Comparison of ENCODE assay signal across 16 cellular contexts in the genomic region with DNA sequence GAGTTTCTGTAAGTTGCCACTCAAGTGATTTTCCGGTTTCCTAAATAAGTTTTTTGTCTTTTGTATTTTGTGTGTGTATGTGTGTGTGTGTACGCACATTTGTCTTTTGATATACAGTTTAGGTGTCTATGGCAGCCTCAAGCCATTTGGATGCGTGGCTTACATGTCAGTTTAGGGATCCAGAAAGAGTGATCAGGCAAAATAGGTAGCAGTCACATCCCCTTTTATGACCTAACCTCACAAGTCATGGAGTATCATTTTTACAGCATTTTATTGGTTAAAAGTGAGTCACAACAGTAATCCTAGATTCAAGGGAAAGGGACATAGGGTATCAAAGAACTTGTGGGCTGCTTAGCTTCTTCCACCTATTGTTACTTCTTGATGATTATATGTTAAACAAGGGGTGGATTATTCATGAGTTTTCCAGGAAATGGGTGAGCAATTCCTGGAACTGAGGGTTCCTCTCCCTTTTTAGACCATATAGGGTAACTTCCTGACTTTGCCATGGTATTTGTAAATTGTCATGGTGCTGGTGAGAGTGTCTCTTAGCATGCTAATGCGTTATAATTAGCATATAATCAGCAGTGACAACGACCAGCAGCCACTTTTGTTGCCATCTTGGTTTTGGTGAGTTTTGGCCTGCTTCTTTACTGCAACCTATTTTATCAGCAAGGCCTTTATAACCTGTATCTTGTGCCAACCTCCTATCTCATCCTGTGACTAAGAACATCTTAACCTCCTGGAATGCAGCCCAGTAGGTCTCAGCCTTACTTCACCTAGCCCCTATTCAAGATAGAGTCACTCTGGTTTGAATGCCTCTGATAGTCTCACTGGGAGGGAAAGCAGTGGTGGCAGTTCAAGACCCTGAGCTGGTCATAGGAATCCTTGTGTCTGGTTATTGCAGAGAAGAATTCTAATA. TPM values are rescaled to one million over a fixed set of nuclear protein-coding genes. Genes with fewer than 3 reads are reported as not detected.
A peak's percentile ranks its signal among the peaks of the same experiment; 100 is the strongest.
DNase-seq lines count a peak whose midpoint lies in the region; ATAC-seq and TF ChIP-seq lines count a peak whose summit lies in the region.
"Had no signal": no experiment of that assay in that cellular context is flagged by ENCODE, and none has a peak within 500 bp of the region (broad histone marks: within the 10 kb centered on the region; RNA-seq: fewer than 3 reads in every experiment).

No MANE protein-coding gene starts in this region.

- H3K36me3 Mint-ChIP-seq in glutamatergic neuron (ENCODE audit: unreplicated experiment): no peaks in the 10 kb centered on the region

- POLR2A ChIA-PET in PC-9 (lab: Charles Lee; ENCODE audit: unreplicated experiment): interaction anchor here (0.5 to 0.6 kb wide), 2 partner anchors 9 to 21 kb away, joined by 3 read pairs; a partner anchor contains a TSS

- H3K4me1 ChIP-seq in PC-9 (replicated peaks; ENCODE audit: insufficient read depth) (peaks cover 38% of the 10 kb centered on the region), mucosa of descending colon (ENCODE audit: low read depth) (no peaks in the 10 kb centered on the region)
- H3K4me1 ChIP-seq: ascending aorta, lower lobe of right lung had no signal

- no peaks in the 10 kb centered on the region for H3K4me1 Mint-ChIP-seq in glutamatergic neuron (ENCODE audit: low read depth, unreplicated experiment)
- H3K4me1 Mint-ChIP-seq: neural crest cell had no signal

- no TSS peak for BruUV-seq in PC-9 (replicated peaks; lab: Mats Ljungman, UMichigan)

- peak overlapping the region; percentile 21; the same call in 1 of the 2 replicates for H3K27ac ChIP-seq in PC-9
- H3K27ac ChIP-seq: ascending aorta, lower lobe of right lung had no signal

- H3K4me2 ChIP-seq in PC-9: 0 out of 2 replicates have a peak overlapping the region, but pooled peaks have one; percentile 1

- peaks cover 20% of the 10 kb centered on the region; the same call in 1 of the 2 replicates for H3F3A ChIP-seq in PC-9 (ENCODE audit: insufficient read depth, low read depth)

- H4K20me1 ChIP-seq in PC-9 (ENCODE audit: insufficient read depth): no peaks in the 10 kb centered on the region

- no peak overlapping the region for H3K4me3 Mint-ChIP-seq in glutamatergic neuron (ENCODE audit: unreplicated experiment)
- H3K4me3 Mint-ChIP-seq: neural crest cell had no signal

- no peaks in the 10 kb centered on the region for H3K9me3 Mint-ChIP-seq in glutamatergic neuron (ENCODE audit: unreplicated experiment)
- H3K9me3 Mint-ChIP-seq: neural crest cell had no signal

- no peak overlapping the region for H2AFZ ChIP-seq in PC-9

- H3K27me3 Mint-ChIP-seq in glutamatergic neuron (ENCODE audit: unreplicated experiment): no peaks in the 10 kb centered on the region

- no peak for TF ChIP-seq CTCF in PC-9 (conservative IDR thresholded peaks at IDR 0.05)
- no peak for TF ChIP-seq CTCF in mucosa of descending colon (IDR thresholded peaks at IDR 0.05)
- no peak for TF ChIP-seq CTCF in glutamatergic neuron (IDR thresholded peaks at IDR 0.05; ENCODE audit: partially characterized antibody, unreplicated experiment)

- CTCF ChIA-PET in PC-9 (lab: Charles Lee): no interaction called here

- intact Hi-C loops in PC-9 (cut with micrococcal nuclease; ENCODE audit: unreplicated experiment): no loop called here
- intact Hi-C loops in mucosa of descending colon (cut with DNase I, micrococcal nuclease): loop anchor here in 1 of 2 donors (10.0 kb wide), 1 partner anchor 65 kb away; no protein-coding TSS in a partner anchor

- H3K27ac Mint-ChIP-seq in glutamatergic neuron (ENCODE audit: unreplicated experiment): no peak overlapping the region

- no peaks in the 10 kb centered on the region for H3K9me2 ChIP-seq in PC-9 (ENCODE audit: insufficient read depth)

- ATAC-seq in mucosa of descending colon (peak; percentile 73), HG03460 (IDR thresholded peaks at IDR 0.05; ENCODE audit: unreplicated experiment) (no peak), HG02642 (IDR thresholded peaks at IDR 0.05; ENCODE audit: poor library complexity, unreplicated experiment) (no peak)

- no peaks in the 10 kb centered on the region for H3K36me3 ChIP-seq in PC-9 (ENCODE audit: low read depth)
- no peaks in the 10 kb centered on the region for H3K36me3 ChIP-seq in mucosa of descending colon (ENCODE audit: low read depth)
- H3K36me3 ChIP-seq: ascending aorta, lower lobe of right lung had no signal

- no peaks in the 10 kb centered on the region for H3K79me2 ChIP-seq in PC-9 (ENCODE audit: low read depth)

- H3K4me3 ChIP-seq in PC-9: no peak overlapping the region
- no peak overlapping the region for H3K4me3 ChIP-seq in mucosa of descending colon
- H3K4me3 ChIP-seq: ascending aorta, lower lobe of right lung had no signal

- DNase-seq in HCEC 1CT: peak; percentile 24
- DNase-seq in PC-9: peak in 1 of 2 experiments; percentile 76
- peak; percentile 61 for DNase-seq in dermis blood vessel endothelial cell
- peak in 1 of 3 donors; percentile 55 for DNase-seq in mucosa of descending colon
- no peak for DNase-seq in glutamatergic neuron
- no peak for DNase-seq in NCI-H1092 treated with DMSO at 0.1 percent for 48 hours (lab: John Stamatoyannopoulos, UW)
- DNase-seq: C1 segment of cervical spinal cord; effector CD8-positive, alpha-beta T cell; KG1; lower lobe of right lung; NCI-H1694; NCI-H82 had no signal

- H3K27me3 ChIP-seq in PC-9 (ENCODE audit: insufficient read depth, low read depth): no peaks in the 10 kb centered on the region
- H3K27me3 ChIP-seq: ascending aorta had no signal

- H3K9me3 ChIP-seq in PC-9 (ENCODE audit: insufficient read depth, low read depth) (peaks cover 14% of the 10 kb centered on the region), mucosa of descending colon (peaks cover 6% of the 10 kb centered on the region)
- H3K9me3 ChIP-seq: ascending aorta, lower lobe of right lung had no signal

RNA-seq across cellular contexts. Expression of a gene that starts 8.6 kb away (rescaled TPM):
- total RNA-seq in PC-9 (2021) (20.9 and 21.0 TPM in 2 replicates), dermis blood vessel endothelial cell (36.6 and 42.3 TPM in 2 replicates), mucosa of descending colon (10 to 100 TPM; 37.2 to 49.6 (median 39.7) TPM), glutamatergic neuron (ENCODE audit: unreplicated experiment) (12.4 TPM)

Comparison
In these comparisons a context has a peak if more than half of its experiments do, and no peak if none do; other contexts are left out.
1. DNase-seq: peak in HCEC 1CT (single experiment) and dermis blood vessel endothelial cell (single experiment); none in glutamatergic neuron (single experiment) and NCI-H1092 treated with DMSO at 0.1 percent for 48 hours (single experiment).